Comparison of ENCODE assay signal across 11 cellular contexts in the genomic region with DNA sequence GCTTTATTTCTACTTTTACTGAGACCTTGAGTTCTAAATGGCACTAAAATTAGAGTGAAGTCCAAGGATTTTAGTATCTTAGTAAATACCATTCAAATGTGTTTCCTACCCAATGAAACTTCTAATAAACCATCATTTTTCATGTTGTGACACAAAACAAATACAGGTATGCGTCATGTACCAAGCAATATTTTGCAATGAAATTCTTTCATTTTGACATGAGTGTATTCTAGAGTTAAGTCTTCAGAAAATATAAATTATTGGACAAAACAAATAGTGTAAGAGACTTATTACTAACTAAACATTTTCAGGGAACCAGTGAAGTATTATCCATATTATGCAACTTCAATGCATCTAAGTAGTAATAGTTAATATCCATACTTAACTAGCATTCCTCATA. TPM values are rescaled to one million over a fixed set of nuclear protein-coding genes. Genes with fewer than 3 reads are reported as not detected.
"Had no signal": no experiment of that assay in that cellular context is flagged by ENCODE, and none has a peak within 500 bp of the region (broad histone marks: within the 10 kb centered on the region; RNA-seq: fewer than 3 reads in every experiment).

No MANE protein-coding gene starts in this region.

- FAIRE-seq: HepG2, HTR-8/SVneo, K562 had no signal

- H3K4me2 ChIP-seq: KMS-11 had no signal

- H3K4me3 ChIP-seq: K562 had no signal

- H3K27ac ChIP-seq: HL-60, KMS-11 had no signal

- ATAC-seq: HepG2, K562 had no signal

- DNase-seq: IMR-90, KBM-7, KG1 had no signal

- H3K9ac ChIP-seq: KMS-11 had no signal

RNA-seq across cellular contexts. Expression of a gene that starts 16.5 kb away (rescaled TPM):
- total RNA-seq: HepG2, HT-29, HT1080 had no signal
- polyA plus RNA-seq: HepG2, IgD-negative memory B cell, K562 had no signal
